Comparison of ENCODE assay signal across 16 cellular contexts in the genomic region with DNA sequence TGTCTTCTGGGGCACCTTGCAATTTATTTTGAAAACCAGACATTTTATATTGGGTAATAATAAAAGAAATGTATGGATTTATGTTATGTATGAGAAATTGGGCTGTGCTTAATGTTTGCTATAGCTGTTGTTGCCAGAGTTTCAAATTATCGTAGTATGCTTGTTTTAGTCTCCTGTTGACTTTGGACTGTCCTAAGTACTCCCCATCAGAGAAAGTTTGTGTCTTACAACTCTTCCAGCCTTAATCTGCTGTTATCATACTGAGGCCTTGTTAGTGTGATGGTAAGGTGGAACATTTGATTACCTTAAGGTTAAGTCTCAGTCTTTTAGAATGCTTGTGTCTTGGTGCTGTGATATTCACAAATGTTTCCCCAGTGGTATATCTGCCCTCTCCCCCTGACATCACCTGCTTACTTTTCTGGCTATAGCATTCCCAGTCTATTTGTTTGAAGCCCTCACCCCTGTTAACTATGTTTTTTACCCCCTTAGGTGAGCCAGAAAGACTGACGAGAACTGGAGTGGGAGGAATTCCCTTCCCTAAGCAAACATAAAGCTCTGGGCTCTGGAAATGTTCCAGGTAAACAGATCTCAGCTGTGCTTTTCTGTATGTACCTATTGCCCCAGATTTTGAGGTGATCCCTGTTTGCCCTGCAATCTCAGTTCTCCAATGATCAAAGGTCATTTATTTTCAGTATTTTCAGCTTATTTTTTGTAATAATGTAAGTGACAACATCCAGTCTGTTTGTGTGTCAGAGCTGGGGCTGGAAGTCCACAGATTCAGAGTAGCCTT.
DNase-seq lines count a peak whose midpoint lies in the region; TF ChIP-seq lines count a peak whose summit lies in the region.
"Had no signal": no experiment of that assay in that cellular context is flagged by ENCODE, and none has a peak within 500 bp of the region (broad histone marks: within the 10 kb centered on the region; RNA-seq: fewer than 3 reads in every experiment).

No MANE protein-coding gene starts in this region.

- H3K9me3 Mint-ChIP-seq in chondrocyte (ENCODE audit: low read depth): peaks cover 27% of the 10 kb centered on the region

- H3K36me3 Mint-ChIP-seq in chondrocyte (ENCODE audit: low read depth): peaks cover 9% of the 10 kb centered on the region
- H3K36me3 Mint-ChIP-seq: CD4-positive, CD25-positive, alpha-beta regulatory T cell had no signal

- H3K4me3 ChIP-seq in coronary artery: no peak overlapping the region
- H3K4me3 ChIP-seq: GM12878, GM23338 had no signal

- H3K27ac Mint-ChIP-seq in chondrocyte (ENCODE audit: unreplicated experiment): peak overlapping the region; percentile 9
- H3K27ac Mint-ChIP-seq: B cell; CD4-positive, CD25-positive, alpha-beta regulatory T cell; GM23338 had no signal

- H3K27ac ChIP-seq in coronary artery: no peak overlapping the region

- no peaks in the 10 kb centered on the region for H3K27me3 Mint-ChIP-seq in chondrocyte (ENCODE audit: low read depth)
- H3K27me3 Mint-ChIP-seq: B cell; CD4-positive, CD25-positive, alpha-beta regulatory T cell had no signal

- peak; percentile 15 for DNase-seq in COR-L47 (lab: John Stamatoyannopoulos, UW)
- DNase-seq in DMS153 (lab: John Stamatoyannopoulos, UW): peak; percentile 35
- DNase-seq in NCI-H345 treated with DMSO at 0.1 percent for 48 hours (lab: John Stamatoyannopoulos, UW; ENCODE audit: unreplicated experiment): peak; percentile 11
- DNase-seq in chondrocyte (ENCODE audit: low spot score): no peak
- DNase-seq in NCI-H1694 treated with DMSO at 0.1 percent for 48 hours (lab: John Stamatoyannopoulos, UW): no peak
- DNase-seq in NCI-H226: no peak
- no peak for DNase-seq in H4 (ENCODE audit: low spot score)
- DNase-seq in coronary artery (ENCODE audit: low spot score): no peak
- DNase-seq: CD4-positive, CD25-positive, alpha-beta regulatory T cell; GDM1; KBM-7; MV-4-11; SIG-M5 had no signal

- TF ChIP-seq CTCF in chondrocyte (IDR thresholded peaks at IDR 0.05) (no peak), coronary artery (IDR thresholded peaks at IDR 0.05) (no peak)

- H3K4me1 Mint-ChIP-seq in chondrocyte (ENCODE audit: low read depth): peaks cover 24% of the 10 kb centered on the region
- H3K4me1 Mint-ChIP-seq: B cell; CD4-positive, CD25-positive, alpha-beta regulatory T cell; GM23338 had no signal

- no peak overlapping the region for H3K4me3 Mint-ChIP-seq in chondrocyte (ENCODE audit: unreplicated experiment)
- H3K4me3 Mint-ChIP-seq: B cell; CD4-positive, CD25-positive, alpha-beta regulatory T cell; GM23338 had no signal

Comparison
In these comparisons a context has a peak if more than half of its experiments do, and no peak if none do; other contexts are left out.
1. DNase-seq: peak in COR-L47 (single experiment), DMS153 (single experiment) and NCI-H345 treated with DMSO at 0.1 percent for 48 hours (single experiment); none in chondrocyte (single experiment), NCI-H1694 treated with DMSO at 0.1 percent for 48 hours (single experiment), NCI-H226 (single experiment), H4 (single experiment) and coronary artery (single experiment).